ENCODE assay signal across 8 cellular contexts in the genomic region with DNA sequence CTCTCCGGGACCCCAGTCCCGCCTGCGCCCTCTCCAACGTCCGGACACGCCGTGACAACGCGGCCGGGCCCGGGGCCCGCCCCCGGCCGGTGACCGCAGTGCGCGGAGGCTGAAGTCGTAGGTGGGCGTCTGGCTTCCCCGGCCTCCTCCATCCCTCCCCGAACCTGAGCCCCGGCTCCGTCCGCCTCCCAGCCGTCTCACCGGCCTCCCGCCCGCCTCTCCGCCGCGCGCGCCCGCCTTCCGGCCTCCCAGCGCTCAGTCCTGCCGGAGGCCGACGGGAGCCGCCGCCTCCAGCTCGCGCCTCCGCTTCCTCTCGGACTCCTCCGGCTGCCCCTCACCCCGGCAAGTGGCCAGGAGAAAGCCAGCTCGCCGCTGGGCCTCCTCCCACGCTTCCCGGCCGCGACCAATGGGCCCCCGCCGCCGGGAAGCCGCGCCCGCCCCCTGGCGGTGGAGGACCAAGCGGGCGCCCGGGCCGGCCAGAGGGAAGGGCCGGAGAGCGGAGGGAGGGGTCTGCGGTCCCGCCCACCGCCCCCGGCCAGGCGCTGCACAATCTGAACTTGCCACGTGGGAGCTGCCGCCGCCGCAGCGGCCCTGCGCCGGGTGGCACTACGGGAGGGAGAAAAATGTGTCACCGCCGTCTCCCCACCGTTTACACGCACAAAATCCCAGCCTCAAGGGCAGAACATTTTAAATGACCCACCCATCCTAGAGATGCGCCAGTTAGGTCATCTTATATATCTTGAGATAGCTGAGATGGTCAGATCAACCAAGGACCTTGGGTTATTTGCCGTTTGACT. TPM values are rescaled to one million over a fixed set of nuclear protein-coding genes. Genes with fewer than 3 reads are reported as not detected.
A peak's percentile ranks its signal among the peaks of the same experiment; 100 is the strongest.
DNase-seq lines count a peak whose midpoint lies in the region; ATAC-seq and TF ChIP-seq lines count a peak whose summit lies in the region.

A gene with protein sequence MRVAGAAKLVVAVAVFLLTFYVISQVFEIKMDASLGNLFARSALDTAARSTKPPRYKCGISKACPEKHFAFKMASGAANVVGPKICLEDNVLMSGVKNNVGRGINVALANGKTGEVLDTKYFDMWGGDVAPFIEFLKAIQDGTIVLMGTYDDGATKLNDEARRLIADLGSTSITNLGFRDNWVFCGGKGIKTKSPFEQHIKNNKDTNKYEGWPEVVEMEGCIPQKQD (minus strand): TSS at position 348 of the 797 bp plus-strand sequence. CDS start 13,339 bp downstream, outside the sequence.

- CTCF ChIA-PET in T-cell (lab: Charles Lee), result interaction anchor here (0.5 to 5.9 kb wide), 17 partner anchors 9 to 152 kb away, joined by 3 to 38 read pairs (median 6); no protein-coding TSS in a partner anchor

- ATAC-seq in HG02759 (IDR thresholded peaks at IDR 0.05; ENCODE audit: unreplicated experiment) (peak; percentile 86), T-cell (replicated peaks in 1 of 4) (peak; percentile 82 to 87 (median 82)), left cardiac atrium (peak; percentile 99)

- peak; percentile 74 for DNase-seq in NCI-H128 (lab: John Stamatoyannopoulos, UW; ENCODE audit: unreplicated experiment)
- peak; percentile 24 to 77 (median 50) for DNase-seq in T-cell
- DNase-seq in adrenal gland, result peak; percentile 90 to 94 (median 93)
- DNase-seq in left cardiac atrium, result peak; percentile 95
- peak; percentile 93 for DNase-seq in progenitor cell of endocrine pancreas (ENCODE audit: low spot score, unreplicated experiment)
- peak; percentile 87 for DNase-seq in ureter (ENCODE audit: low spot score)

- peaks cover 0 to 32% of the 10 kb centered on the region in 2 donors for H3K4me1 ChIP-seq in adrenal gland (replicated peaks in 1 of 2)

- H3K4me3 Mint-ChIP-seq in T-cell (peak within 1 kb of the TSS; percentile 80 to 89 (median 83)), progenitor cell of endocrine pancreas (ENCODE audit: low read depth) (peak within 1 kb of the TSS; percentile 86)

- no peaks in the 10 kb centered on the region for H3K9me3 ChIP-seq in adrenal gland (replicated peaks in 1 of 3)

- H3K27ac ChIP-seq in adrenal gland, result peak within 1 kb of the TSS in 4 of 5 donors; percentile 78 to 93 (median 84)

- H3K27me3 ChIP-seq in adrenal gland, result no peaks in the 10 kb centered on the region

- H3K36me3 Mint-ChIP-seq in T-cell, result peaks cover 15% of the 10 kb centered on the region
- peaks cover 11% of the 10 kb centered on the region for H3K36me3 Mint-ChIP-seq in progenitor cell of endocrine pancreas (ENCODE audit: insufficient read depth)

- H3K27ac Mint-ChIP-seq in T-cell (peak within 1 kb of the TSS; percentile 79 to 80), progenitor cell of endocrine pancreas (peak within 1 kb of the TSS; percentile 94)

- H3K4me1 Mint-ChIP-seq in T-cell (peaks cover 33 to 39% (median 37%) of the 10 kb centered on the region in 3 donors), progenitor cell of endocrine pancreas (ENCODE audit: low read depth) (peaks cover 9% of the 10 kb centered on the region)

- peak; percentile 93 to 95 for TF ChIP-seq POLR2A in adrenal gland (IDR thresholded peaks at IDR 0.05)

- 0 to 2% (median 0%) methylated on average over 9 to 85 of the region's 85 CpGs for WGBS in adrenal gland, 4 donors

- H3K36me3 ChIP-seq in adrenal gland (replicated peaks in 1 of 2), result no peaks in the 10 kb centered on the region

- intact Hi-C loops in adrenal gland (cut with DNase I), result no loop called here
- intact Hi-C loops in left cardiac atrium (cut with DNase I), result loop anchor here in 1 of 2 donors (5.0 kb wide), 1 partner anchor 41 kb away; no protein-coding TSS in a partner anchor

- TF ChIP-seq CTCF in GM12875 (IDR thresholded peaks at IDR 0.05; ENCODE audit: borderline replicate concordance, insufficient read depth, low read depth, low read length) (peak; percentile 88), adrenal gland (IDR thresholded peaks at IDR 0.05) (peak; percentile 57 to 99 (median 82)), progenitor cell of endocrine pancreas (IDR thresholded peaks at IDR 0.05; ENCODE audit: unreplicated experiment) (peak; percentile 98)

- POLR2A ChIA-PET in T-cell (lab: Charles Lee), result interaction anchor here (0.7 to 1.4 kb wide), 3 partner anchors 10 to 86 kb away, joined by 3 to 4 read pairs (median 3); no protein-coding TSS in a partner anchor

- H3K27me3 Mint-ChIP-seq in T-cell (no peaks in the 10 kb centered on the region), progenitor cell of endocrine pancreas (no peaks in the 10 kb centered on the region)

- no peaks in the 10 kb centered on the region for H3K9me3 Mint-ChIP-seq in T-cell
- peaks cover 7% of the 10 kb centered on the region for H3K9me3 Mint-ChIP-seq in progenitor cell of endocrine pancreas (ENCODE audit: low read depth)

- H3K4me3 ChIP-seq in GM12875 (ENCODE audit: low read depth, low read length) (peak within 1 kb of the TSS; percentile 88), adrenal gland (peak within 1 kb of the TSS; percentile 40 to 89 (median 62))

RNA-seq across cellular contexts. Expression of the gene that starts here (rescaled TPM):
- total RNA-seq in T-cell, result 10 to 100 TPM in 4 of 5 donors, 1 to 10 TPM in 1; 8.8 to 21.8 (median 14.9) TPM
- 10 to 100 TPM; 29.0 to 93.5 (median 38.0) TPM for total RNA-seq in adrenal gland
- polyA plus RNA-seq in adrenal gland, result 100 to 1,000 TPM in 1 of 3 donors, 10 to 100 TPM in 2; 17.1 to 138 (median 20.5) TPM
- 10 to 100 TPM; 47.5 to 68.4 TPM for total RNA-seq in left cardiac atrium
- 39.1 and 48.2 TPM in 2 replicates for total RNA-seq in progenitor cell of endocrine pancreas
- total RNA-seq in ureter, result 64.1 TPM

Comparison
In these comparisons a context has a peak if more than half of its experiments do, and no peak if none do; other contexts are left out.
1. Peak in every context shown above with its lines: DNase-seq, ATAC-seq, H3K4me3 ChIP-seq and H3K27ac ChIP-seq.